In genomic region chr5:149130932-149131273, GRCh38 we compare ENCODE assay signal across 18 cellular contexts. TPM values are rescaled to one million over a fixed set of nuclear protein-coding genes. Genes with fewer than 3 reads are reported as not detected.
"Had no signal": no experiment of that assay in that cellular context is flagged by ENCODE, and none has a peak within 500 bp of the region (broad histone marks: within the 10 kb centered on the region; RNA-seq: fewer than 3 reads in every experiment).

No MANE protein-coding gene starts in this region.

- H3K4me1 Mint-ChIP-seq: activated CD4-positive, alpha-beta T cell treated with anti-CD3 and anti-CD28 coated beads, Interleukin-2, amount 10 ng/mL, durations not matched to agents 24 days and 14 days; activated naive CD8-positive, alpha-beta T cell treated with anti-CD3 and anti-CD28 coated beads for 36 hours; brain; memory B cell; stimulated activated memory B cell treated with anti-CD40 and anti-IgM and Interleukin-4, amounts not matched to agents 10 μg/mL and 1 μg/mL and 100 μg/mL, for 72 hours had no signal

- H3K9me3 Mint-ChIP-seq: activated CD4-positive, alpha-beta T cell treated with anti-CD3 and anti-CD28 coated beads, Interleukin-2, amount 10 ng/mL, durations not matched to agents 24 days and 14 days; activated naive CD8-positive, alpha-beta T cell treated with anti-CD3 and anti-CD28 coated beads for 36 hours; brain; memory B cell; naive thymus-derived CD8-positive, alpha-beta T cell; stimulated activated memory B cell treated with anti-CD40 and anti-IgM and Interleukin-4, amounts not matched to agents 10 μg/mL and 1 μg/mL and 100 μg/mL, for 72 hours; T-helper 2 cell treated with Interferon-gamma antibody and Interleukin-4, amounts not matched to agents 5 μg/mL and 100 μg/mL, for 36 hours had no signal

- H3K4me3 ChIP-seq: gastrocnemius medialis, heart left ventricle, pancreas, uterus had no signal

- DNase-seq: activated CD4-positive, alpha-beta T cell treated with anti-CD3 and anti-CD28 coated beads, Interleukin-2, amount 10 ng/mL, durations not matched to agents 24 days and 14 days; activated CD4-positive, CD25-positive, alpha-beta regulatory T cell; activated CD8-positive, alpha-beta memory T cell treated with anti-CD3 and anti-CD28 coated beads, Interleukin-2, amount 50 U/mL, for 4 hours; activated CD8-positive, alpha-beta T cell treated with anti-CD3 and anti-CD28 coated beads, Interleukin-2, amount 10 ng/mL, durations not matched to agents 7 days and 5 days; activated naive CD8-positive, alpha-beta T cell treated with anti-CD3 and anti-CD28 coated beads for 36 hours; activated T-cell treated with anti-CD3 and anti-CD28 coated beads, Interleukin-2, amount 50 U/mL, for 48 hours; amygdala; erythroblast; gastrocnemius medialis; heart left ventricle; naive thymus-derived CD8-positive, alpha-beta T cell; pancreas; stimulated activated CD4-positive, alpha-beta T cell treated with anti-CD3 and anti-CD28 coated beads, Interleukin-2, amount 100 ng/mL, for 48 hours; uterus had no signal

- H3K36me3 Mint-ChIP-seq: activated naive CD8-positive, alpha-beta T cell treated with anti-CD3 and anti-CD28 coated beads for 36 hours; brain; memory B cell; naive thymus-derived CD8-positive, alpha-beta T cell; stimulated activated memory B cell treated with anti-CD40 and anti-IgM and Interleukin-4, amounts not matched to agents 10 μg/mL and 1 μg/mL and 100 μg/mL, for 72 hours had no signal

- H3K9me3 ChIP-seq: gastrocnemius medialis, heart left ventricle, pancreas, uterus had no signal

- ATAC-seq: activated CD8-positive, alpha-beta T cell treated with anti-CD3 and anti-CD28 coated beads, Interleukin-2, amount 10 ng/mL, durations not matched to agents 7 days and 5 days; gastrocnemius medialis; naive thymus-derived CD8-positive, alpha-beta T cell; pancreas; stimulated activated memory B cell treated with anti-CD40 and anti-IgM and Interleukin-4, amounts not matched to agents 10 μg/mL and 1 μg/mL and 100 μg/mL, for 72 hours had no signal

- H3K27me3 ChIP-seq: gastrocnemius medialis, heart left ventricle, pancreas, uterus had no signal

- H3K4me3 Mint-ChIP-seq: activated CD4-positive, alpha-beta T cell treated with anti-CD3 and anti-CD28 coated beads, Interleukin-2, amount 10 ng/mL, durations not matched to agents 24 days and 14 days; activated CD8-positive, alpha-beta T cell treated with anti-CD3 and anti-CD28 coated beads, Interleukin-2, amount 10 ng/mL, durations not matched to agents 7 days and 5 days; activated naive CD8-positive, alpha-beta T cell treated with anti-CD3 and anti-CD28 coated beads for 36 hours; brain; memory B cell; naive thymus-derived CD8-positive, alpha-beta T cell; stimulated activated memory B cell treated with anti-CD40 and anti-IgM and Interleukin-4, amounts not matched to agents 10 μg/mL and 1 μg/mL and 100 μg/mL, for 72 hours; T-helper 2 cell treated with Interferon-gamma antibody and Interleukin-4, amounts not matched to agents 5 μg/mL and 100 μg/mL, for 36 hours had no signal

- H3K4me1 ChIP-seq: uterus had no signal

- FAIRE-seq: pancreas had no signal

- H3K36me3 ChIP-seq: gastrocnemius medialis, heart left ventricle, pancreas, uterus had no signal

- H3K27ac ChIP-seq: gastrocnemius medialis, pancreas, uterus had no signal

- H3K27ac Mint-ChIP-seq: activated CD4-positive, alpha-beta T cell treated with anti-CD3 and anti-CD28 coated beads, Interleukin-2, amount 10 ng/mL, durations not matched to agents 24 days and 14 days; activated CD8-positive, alpha-beta T cell treated with anti-CD3 and anti-CD28 coated beads, Interleukin-2, amount 10 ng/mL, durations not matched to agents 7 days and 5 days; activated naive CD8-positive, alpha-beta T cell treated with anti-CD3 and anti-CD28 coated beads for 36 hours; brain; memory B cell; naive thymus-derived CD8-positive, alpha-beta T cell; stimulated activated memory B cell treated with anti-CD40 and anti-IgM and Interleukin-4, amounts not matched to agents 10 μg/mL and 1 μg/mL and 100 μg/mL, for 72 hours; T-helper 2 cell treated with Interferon-gamma antibody and Interleukin-4, amounts not matched to agents 5 μg/mL and 100 μg/mL, for 36 hours had no signal

RNA-seq across cellular contexts. Expression of gene ABLIM3, which starts 10.4 kb away (rescaled TPM):
- total RNA-seq: activated CD4-positive, alpha-beta T cell treated with anti-CD3 and anti-CD28 coated beads, Interleukin-2, amount 10 ng/mL, durations not matched to agents 24 days and 14 days; activated CD8-positive, alpha-beta T cell treated with anti-CD3 and anti-CD28 coated beads, Interleukin-2, amount 10 ng/mL, durations not matched to agents 7 days and 5 days; activated naive CD8-positive, alpha-beta T cell treated with anti-CD3 and anti-CD28 coated beads for 36 hours; naive thymus-derived CD8-positive, alpha-beta T cell had no signal
- polyA plus RNA-seq: naive thymus-derived CD8-positive, alpha-beta T cell had no signal
